7 cellular contexts compared by ENCODE assay signal in genomic region chr11:59918987-59919589, GRCh38. TPM values are rescaled to one million over a fixed set of nuclear protein-coding genes. Genes with fewer than 3 reads are reported as not detected.
A peak's percentile ranks its signal among the peaks of the same experiment; 100 is the strongest.
DNase-seq lines count a peak whose midpoint lies in the region; ATAC-seq and TF ChIP-seq lines count a peak whose summit lies in the region.

No MANE protein-coding gene starts in this region.

- ATAC-seq in foreskin keratinocyte (peak; percentile 85), upper lobe of right lung (peak; percentile 57)

- peak; percentile 1 for TF ChIP-seq CTCF in HL-60 (IDR thresholded peaks at IDR 0.05; ENCODE audit: insufficient read depth, low read length)
- peak; percentile 90 for TF ChIP-seq CTCF in foreskin keratinocyte (conservative IDR thresholded peaks at IDR 0.05)
- TF ChIP-seq CTCF in upper lobe of right lung (IDR thresholded peaks at IDR 0.05) = peak; percentile 37

- no peaks in the 10 kb centered on the region for H3K36me3 ChIP-seq in upper lobe of right lung

- intact Hi-C loops in upper lobe of right lung (cut with DNase I) = no loop called here

- peaks cover 10% of the 10 kb centered on the region for H3K4me1 ChIP-seq in foreskin keratinocyte
- H3K4me1 ChIP-seq in upper lobe of right lung = no peaks in the 10 kb centered on the region

- H3K27me3 ChIP-seq in HL-60 (ENCODE audit: insufficient read depth, poor library complexity, severe bottlenecking) (no peaks in the 10 kb centered on the region), foreskin keratinocyte (no peaks in the 10 kb centered on the region), upper lobe of right lung (no peaks in the 10 kb centered on the region)

- peaks cover 24% of the 10 kb centered on the region for H3K9me3 ChIP-seq in upper lobe of right lung

- H3K27ac ChIP-seq in HL-60 (replicated peaks) = no peak overlapping the region
- H3K27ac ChIP-seq in foreskin keratinocyte = no peak overlapping the region
- H3K27ac ChIP-seq in upper lobe of right lung = no peak overlapping the region
- no peak overlapping the region for H3K27ac ChIP-seq in caudate nucleus (ENCODE audit: low read depth, low read length)

- DNase-seq in EH (ENCODE audit: low read depth) = peak; percentile 59
- DNase-seq in HL-60 (ENCODE audit: low read depth in 1 of 2, low spot score in 1 of 2) = peak in 1 of 2 experiments; percentile 56
- DNase-seq in SK-N-DZ (ENCODE audit: low spot score) = peak; percentile 23
- peak; percentile 42 to 67 for DNase-seq in foreskin keratinocyte
- no peak for DNase-seq in upper lobe of right lung
- no peak for DNase-seq in NCI-H1930 (lab: John Stamatoyannopoulos, UW)
- no peak for DNase-seq in caudate nucleus (lab: John Stamatoyannopoulos, UW)

- H3K4me3 ChIP-seq in HL-60 (replicated peaks; ENCODE audit: insufficient read depth, low read length) (no peak overlapping the region), upper lobe of right lung (no peak overlapping the region)

RNA-seq across cellular contexts. Expression of gene OOSP1, which starts 19.1 kb away (rescaled TPM):
- not detected in 2 replicates for polyA plus RNA-seq in SK-N-DZ (2014; cell fraction: cytosol; rRNA removed)
- polyA plus RNA-seq in SK-N-DZ (2014; cell fraction: nucleus; rRNA removed) = not detected in 2 replicates
- not detected in 2 replicates for total RNA-seq in foreskin keratinocyte
- polyA plus RNA-seq in foreskin keratinocyte = not detected in 2 replicates
- total RNA-seq in upper lobe of right lung = not detected

RNA-seq across cellular contexts. Expression of gene OOSP3, which starts 40.5 kb away (rescaled TPM):
- polyA plus RNA-seq in SK-N-DZ (2014; cell fraction: cytosol; rRNA removed) = not detected in 2 replicates
- not detected in 2 replicates for polyA plus RNA-seq in SK-N-DZ (2014; cell fraction: nucleus; rRNA removed)
- total RNA-seq in foreskin keratinocyte = not detected in 2 replicates
- 0.06 TPM in 1 of 2 replicates, not detected in the other for polyA plus RNA-seq in foreskin keratinocyte
- total RNA-seq in upper lobe of right lung = not detected

RNA-seq across cellular contexts. Expression of gene OOSP4A, which starts 44.7 kb away (rescaled TPM):
- polyA plus RNA-seq in SK-N-DZ (2014; cell fraction: cytosol; rRNA removed) = not detected in 2 replicates
- not detected in 2 replicates for polyA plus RNA-seq in SK-N-DZ (2014; cell fraction: nucleus; rRNA removed)
- total RNA-seq in foreskin keratinocyte = not detected in 2 replicates
- not detected in 2 replicates for polyA plus RNA-seq in foreskin keratinocyte
- total RNA-seq in upper lobe of right lung = not detected

RNA-seq across cellular contexts. Expression of gene TCN1, which starts 52.8 kb away (rescaled TPM):
- polyA plus RNA-seq in SK-N-DZ (2014; cell fraction: cytosol; rRNA removed) = not detected in 2 replicates
- polyA plus RNA-seq in SK-N-DZ (2014; cell fraction: nucleus; rRNA removed) = not detected in 2 replicates
- not detected in 2 replicates for total RNA-seq in foreskin keratinocyte
- 0.16 TPM in 1 of 2 replicates, not detected in the other for polyA plus RNA-seq in foreskin keratinocyte
- not detected for total RNA-seq in upper lobe of right lung

Comparison
In these comparisons a context has a peak if more than half of its experiments do, and no peak if none do; other contexts are left out.
1. DNase-seq: peak in EH (single experiment), SK-N-DZ (single experiment) and foreskin keratinocyte (2 of 2); none in upper lobe of right lung (single experiment), NCI-H1930 (0 of 2) and caudate nucleus (0 of 61).
2. CTCF ChIP-seq: peak in every context shown above with its lines; median percentile 90 in foreskin keratinocyte; 37 in upper lobe of right lung; 1 in HL-60.